Comparison of ENCODE assay signal across 1 cellular context in genomic region chr4:76596713-76597112, GRCh38.
TF ChIP-seq lines count a peak whose summit lies in the region.

No MANE protein-coding gene starts in this region.

TF ChIP-seq in GM23338, 12 proteins besides CTCF, POLR2A, EP300 and RAD21 (continued from another document):
- TF ChIP-seq ZNF462 (CRISPR knock-in tag; IDR thresholded peaks at IDR 0.05) = no peak
